ENCODE assay signal across 8 cellular contexts in the genomic region with DNA sequence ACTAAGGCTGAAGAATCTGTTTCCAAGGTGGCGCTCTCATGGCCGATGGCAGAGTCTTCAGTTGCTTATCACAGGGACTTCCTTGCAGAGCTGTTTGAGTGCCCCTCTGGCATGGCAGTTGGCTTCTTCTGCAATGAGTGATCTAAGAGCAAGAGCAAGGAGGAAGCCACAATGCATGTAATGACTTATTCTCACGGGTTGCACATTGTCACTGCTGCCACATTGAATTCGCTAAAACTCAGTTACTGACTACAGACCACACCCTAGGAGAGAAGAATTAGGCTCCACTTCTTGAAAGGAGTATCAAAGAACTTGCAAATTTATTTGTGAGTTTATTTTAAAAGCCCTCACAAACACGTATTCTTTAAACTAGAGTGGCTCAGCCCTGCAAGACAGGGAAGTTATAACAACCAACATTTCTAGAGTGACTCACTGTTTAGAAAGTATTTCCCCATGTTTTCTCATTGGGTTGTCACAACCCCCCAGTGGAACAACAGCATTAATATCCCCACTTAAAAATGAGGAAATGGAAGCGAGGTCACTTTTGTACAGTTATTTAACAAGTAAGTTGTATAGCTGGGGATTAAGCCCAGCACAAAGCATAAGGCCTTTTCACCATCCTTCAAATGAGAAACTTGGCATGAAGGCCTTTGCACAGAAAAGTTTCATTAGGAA. TPM values are rescaled to one million over a fixed set of nuclear protein-coding genes. Genes with fewer than 3 reads are reported as not detected.
A peak's percentile ranks its signal among the peaks of the same experiment; 100 is the strongest.
DNase-seq lines count a peak whose midpoint lies in the region; ATAC-seq and TF ChIP-seq lines count a peak whose summit lies in the region.

No MANE protein-coding gene starts in this region.

- peak; percentile 37 for DNase-seq in stimulated activated CD4-positive, alpha-beta T cell treated with anti-CD3 and anti-CD28 coated beads, Interleukin-15, amount 100 ng/mL, for 24 hours
- no peak for DNase-seq in stimulated activated CD4-positive, alpha-beta T cell treated with anti-CD3 and anti-CD28 coated beads, Interleukin-12 subunit alpha, Interleukin-12 subunit beta, amount 100 ng/mL, for 4 hours
- peak; percentile 59 for DNase-seq in PC-3
- DNase-seq in fibroblast of mammary gland (ENCODE audit: low read depth): peak; percentile 63
- DNase-seq in upper lobe of left lung: peak in 1 of 2 donors; percentile 62
- no peak for DNase-seq in posterior cingulate gyrus
- no peak for DNase-seq in mesenteric fat pad (ENCODE audit: low spot score)

- 51 to 60% methylated on average over 6 of the region's 6 CpGs for WGBS in upper lobe of left lung, 2 donors

- H3K36me3 ChIP-seq in PC-3 (ENCODE audit: low read depth, low read length) (no peaks in the 10 kb centered on the region), upper lobe of left lung (no peaks in the 10 kb centered on the region)

- peak in 1 of 4 donors; percentile 58 for TF ChIP-seq POLR2A in upper lobe of left lung (IDR thresholded peaks at IDR 0.05)

- H3K4me1 ChIP-seq in PC-3 (ENCODE audit: insufficient read depth, low read length): peaks cover 19% of the 10 kb centered on the region
- peaks cover 0 to 17% (median 10%) of the 10 kb centered on the region in 4 donors for H3K4me1 ChIP-seq in upper lobe of left lung

- H2AFZ ChIP-seq in PC-3 (ENCODE audit: low read length): peak overlapping the region; percentile 70

- intact Hi-C loops in PC-3 (cut with micrococcal nuclease): no loop called here
- intact Hi-C loops in posterior cingulate gyrus (cut with DNase I): no loop called here

- H3K79me2 ChIP-seq in PC-3 (ENCODE audit: low read length): no peaks in the 10 kb centered on the region

- BruUV-seq in PC-3 (replicated peaks; lab: Mats Ljungman, UMichigan): no TSS peak

- peak in 1 of 4 donors; percentile 31 for TF ChIP-seq EP300 in upper lobe of left lung (IDR thresholded peaks at IDR 0.05)

- no peaks in the 10 kb centered on the region for H4K20me1 ChIP-seq in PC-3 (ENCODE audit: low read length)

- TF ChIP-seq CTCF in PC-3 (conservative IDR thresholded peaks at IDR 0.05; ENCODE audit: low read depth, low read length) (no peak), fibroblast of mammary gland (conservative IDR thresholded peaks at IDR 0.05; ENCODE audit: control insufficient read depth, insufficient read depth, low read depth, low read length) (no peak), upper lobe of left lung (IDR thresholded peaks at IDR 0.05) (no peak)

- H3K4me2 ChIP-seq in PC-3 (ENCODE audit: low read length): peak overlapping the region; percentile 64

- CTCF ChIA-PET in PC-3 (lab: Charles Lee): no interaction called here

- H3K9me3 ChIP-seq in PC-3 (ENCODE audit: low read length) (no peaks in the 10 kb centered on the region), upper lobe of left lung (no peaks in the 10 kb centered on the region)

- H3K27me3 ChIP-seq in PC-3 (ENCODE audit: low read length) (no peaks in the 10 kb centered on the region), upper lobe of left lung (no peaks in the 10 kb centered on the region)

- H3K9me2 ChIP-seq in PC-3 (replicated peaks; ENCODE audit: low read length): no peaks in the 10 kb centered on the region

- POLR2A ChIA-PET in PC-3 (lab: Charles Lee; ENCODE audit: unreplicated experiment): no interaction called here

- H3K27ac ChIP-seq in PC-3 (ENCODE audit: low read length) (peak overlapping the region; percentile 69), upper lobe of left lung (peak overlapping the region; percentile 71 to 79 (median 76))

- no peak overlapping the region for H3K9ac ChIP-seq in PC-3 (ENCODE audit: low read length)

- H3K4me3 ChIP-seq in PC-3 (ENCODE audit: low read length) (peak overlapping the region; percentile 44; the same call in 1 of the 2 replicates), fibroblast of mammary gland (ENCODE audit: control insufficient read depth, low read depth, low read length) (no peak overlapping the region), upper lobe of left lung (no peak overlapping the region)

- H3F3A ChIP-seq in PC-3 (ENCODE audit: low read length, unreplicated experiment): no peaks in the 10 kb centered on the region

- peak; percentile 78 for ATAC-seq in HG02798 (IDR thresholded peaks at IDR 0.05; ENCODE audit: poor library complexity, unreplicated experiment)
- peak; percentile 86 for ATAC-seq in PC-3
- peak; percentile 81 to 82 for ATAC-seq in upper lobe of left lung (ENCODE audit: low FRiP score in 2 of 2)

RNA-seq across cellular contexts. Expression of a gene that starts 32.4 kb away (rescaled TPM):
- total RNA-seq in PC-3 (2014; rRNA removed) (31.5 and 39.1 TPM in 2 replicates), upper lobe of left lung (10 to 100 TPM; 59.4 to 93.2 (median 79.4) TPM), mesenteric fat pad (112 TPM)

Comparison
In these comparisons a context has a peak if more than half of its experiments do, and no peak if none do; other contexts are left out.
1. DNase-seq: peak in stimulated activated CD4-positive, alpha-beta T cell treated with anti-CD3 and anti-CD28 coated beads, Interleukin-15, amount 100 ng/mL, for 24 hours (single experiment), PC-3 (single experiment) and fibroblast of mammary gland (single experiment); none in stimulated activated CD4-positive, alpha-beta T cell treated with anti-CD3 and anti-CD28 coated beads, Interleukin-12 subunit alpha, Interleukin-12 subunit beta, amount 100 ng/mL, for 4 hours (single experiment), posterior cingulate gyrus (0 of 10) and mesenteric fat pad (single experiment).
2. Peak in every context shown above with its lines, with median percentiles within 50 percentile points of each other: ATAC-seq.